Comparison of ENCODE assay signal across 8 cellular contexts in the genomic region with DNA sequence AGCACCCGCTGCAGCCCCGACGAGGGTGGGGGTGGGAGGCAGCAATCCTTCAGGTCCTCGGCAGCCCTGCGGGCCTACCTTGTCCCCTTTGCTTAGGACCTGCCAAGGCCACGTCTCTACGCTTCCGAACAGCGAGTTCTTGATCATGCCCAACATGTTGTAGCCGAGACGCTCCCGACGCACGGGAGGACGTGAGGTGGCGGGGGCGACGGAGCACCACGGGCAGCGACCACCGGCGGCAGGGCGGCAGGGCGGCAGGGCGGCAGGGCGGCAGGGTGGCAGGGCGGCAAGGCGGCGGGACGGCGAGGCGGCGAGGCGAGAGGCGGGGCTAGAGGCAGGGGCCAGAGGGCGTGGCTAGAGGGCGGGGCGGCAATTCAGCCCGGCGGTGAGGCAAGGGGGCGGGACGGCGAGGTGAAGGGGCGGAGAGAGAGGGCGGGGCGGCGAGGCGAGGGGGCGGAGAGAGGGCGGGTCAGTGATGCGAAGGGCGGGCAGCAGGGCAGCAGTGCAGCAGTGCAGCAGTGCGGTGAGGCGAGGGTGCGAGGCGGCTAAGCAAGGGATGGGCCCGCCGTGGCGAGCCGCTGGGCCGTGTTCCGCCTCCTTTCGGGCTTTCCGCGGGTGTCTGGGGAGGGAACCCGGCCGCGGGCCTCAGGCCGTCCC. TPM values are rescaled to one million over a fixed set of nuclear protein-coding genes. Genes with fewer than 3 reads are reported as not detected.
DNase-seq lines count a peak whose midpoint lies in the region; ATAC-seq and TF ChIP-seq lines count a peak whose summit lies in the region.

A gene with protein sequence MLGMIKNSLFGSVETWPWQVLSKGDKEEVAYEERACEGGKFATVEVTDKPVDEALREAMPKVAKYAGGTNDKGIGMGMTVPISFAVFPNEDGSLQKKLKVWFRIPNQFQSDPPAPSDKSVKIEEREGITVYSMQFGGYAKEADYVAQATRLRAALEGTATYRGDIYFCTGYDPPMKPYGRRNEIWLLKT (minus strand): TSS at position 307 of the 657 bp plus-strand sequence. CDS start 151 bp downstream, at position 156.

- dilution Hi-C loops in IMR-90 (cut with HindIII; ENCODE audit: low sequenced_read_pairs, unreplicated experiment): no loop called here

- H3K9ac ChIP-seq in IMR-90 (ENCODE audit: low read depth, low read length) (peak within 1 kb of the TSS; percentile 92), PC-3 (ENCODE audit: low read length) (peak within 1 kb of the TSS; percentile 74)

- H3F3A ChIP-seq in PC-3 (ENCODE audit: low read length, unreplicated experiment): no peaks in the 10 kb centered on the region

- H2BK5ac ChIP-seq in IMR-90 (ENCODE audit: low read depth, low read length, poor library complexity, severe bottlenecking): peak within 1 kb of the TSS; percentile 86

- POLR2A ChIA-PET in Caco-2 (lab: Charles Lee): no interaction called here
- POLR2A ChIA-PET in IMR-90 (lab: Charles Lee; ENCODE audit: unreplicated experiment): interaction anchor here (0.6 kb wide), 1 partner anchor 24 kb away, joined by 5 read pairs; no protein-coding TSS in a partner anchor
- POLR2A ChIA-PET in PC-3 (lab: Charles Lee; ENCODE audit: unreplicated experiment): no interaction called here

- CTCF ChIA-PET in Caco-2 (lab: Charles Lee) (interaction anchor here (1.8 kb wide), 1 partner anchor 14 kb away, joined by 7 read pairs; no protein-coding TSS in a partner anchor), IMR-90 (lab: Yijun Ruan, JAX) (no interaction called here), PC-3 (lab: Charles Lee) (no interaction called here)

- H4K8ac ChIP-seq in IMR-90 (ENCODE audit: low read depth in 2 of 2, low read length in 2 of 2): peak within 1 kb of the TSS; percentile 88 to 89

- TF ChIP-seq RAD21 in IMR-90 (IDR thresholded peaks at IDR 0.05; ENCODE audit: low read length): no peak

- H2AFZ ChIP-seq in IMR-90 (replicated peaks; ENCODE audit: low read length, poor library complexity) (peak within 1 kb of the TSS; percentile 96), PC-3 (ENCODE audit: low read length) (peak within 1 kb of the TSS; percentile 70)

- peak within 1 kb of the TSS; percentile 85 for H3K4me3 ChIP-seq in Caco-2 (ENCODE audit: low read depth, low read length)
- H3K4me3 ChIP-seq in IMR-90 (ENCODE audit: insufficient read depth, low read depth, low read length): peak within 1 kb of the TSS; percentile 97
- H3K4me3 ChIP-seq in PC-3 (ENCODE audit: low read length): peak within 1 kb of the TSS; percentile 100
- H3K4me3 ChIP-seq in epithelial cell of esophagus (ENCODE audit: low read length): peak within 1 kb of the TSS; percentile 85
- H3K4me3 ChIP-seq in mucosa of descending colon: peak within 1 kb of the TSS; percentile 35

- TF ChIP-seq CTCF in Caco-2 (IDR thresholded peaks at IDR 0.05; ENCODE audit: insufficient read depth in 1 of 2, low read depth in 1 of 2, low read length in 1 of 2, severe bottlenecking in 1 of 2, unreplicated experiment in 1 of 2) (no peak), IMR-90 (conservative IDR thresholded peaks at IDR 0.05; ENCODE audit: low read depth, low read length) (no peak), PC-3 (conservative IDR thresholded peaks at IDR 0.05; ENCODE audit: low read depth, low read length) (no peak), epithelial cell of esophagus (IDR thresholded peaks at IDR 0.05; ENCODE audit: insufficient read depth, low read depth, low read length, missing control alignments) (no peak), mucosa of descending colon (IDR thresholded peaks at IDR 0.05) (no peak)

- peak within 1 kb of the TSS; percentile 87 for H2BK120ac ChIP-seq in IMR-90 (ENCODE audit: low read depth, low read length)

- intact Hi-C loops in Caco-2 (cut with micrococcal nuclease; ENCODE audit: unreplicated experiment): loop anchor here (1.0 to 2.0 kb wide), 2 partner anchors 9 to 45 kb away; partner anchors contain the start of gene FAM234B
- intact Hi-C loops in IMR-90 (cut with micrococcal nuclease): loop anchor here (2.0 to 10.0 kb wide), 3 partner anchors 99 to 1165 kb away; no protein-coding TSS in a partner anchor
- intact Hi-C loops in PC-3 (cut with micrococcal nuclease): loop anchor here (2.0 to 5.0 kb wide), 4 partner anchors 99 to 222 kb away; no protein-coding TSS in a partner anchor
- intact Hi-C loops in mucosa of descending colon (cut with DNase I, micrococcal nuclease): no loop called here

- ATAC-seq in GM21576 (IDR thresholded peaks at IDR 0.05; ENCODE audit: unreplicated experiment) (peak; percentile 84), IMR-90 (ENCODE audit: low read depth) (peak; percentile 90), PC-3 (peak; percentile 69), mucosa of descending colon (peak; percentile 96)

- no peaks in the 10 kb centered on the region for H3K36me3 Mint-ChIP-seq in Caco-2 (ENCODE audit: insufficient read depth, unreplicated experiment)

- H2AK9ac ChIP-seq in IMR-90 (replicated peaks; ENCODE audit: low read depth, low read length, poor library complexity): peak within 1 kb of the TSS; percentile 95

- H3K79me2 ChIP-seq in PC-3 (ENCODE audit: low read length): peaks cover 62% of the 10 kb centered on the region

- H2BK15ac ChIP-seq in IMR-90 (ENCODE audit: low read depth, low read length): peak within 1 kb of the TSS; percentile 84; the same call in 2 of the 3 replicates

- peak within 1 kb of the TSS; percentile 43 for H4K5ac ChIP-seq in IMR-90 (ENCODE audit: low read depth, low read length)

- in situ Hi-C loops in IMR-90 (cut with MboI; ENCODE audit: low sequenced_read_pairs): loop anchor here (10.0 kb wide), 1 partner anchor 225 kb away; no protein-coding TSS in a partner anchor

- H3K9me3 Mint-ChIP-seq in Caco-2 (ENCODE audit: unreplicated experiment): no peaks in the 10 kb centered on the region

- H2BK20ac ChIP-seq in IMR-90 (ENCODE audit: low read depth, low read length): no peak within 1 kb of the TSS; the same call in 1 of the 2 replicates

- peak within 1 kb of the TSS; percentile 93 for H3K23ac ChIP-seq in IMR-90 (ENCODE audit: low read depth, low read length)

- H3K27ac Mint-ChIP-seq in Caco-2 (ENCODE audit: unreplicated experiment): peak within 1 kb of the TSS; percentile 94

- H4K20me1 ChIP-seq in IMR-90 (ENCODE audit: insufficient read depth, low read length): peaks cover 16% of the 10 kb centered on the region
- no peaks in the 10 kb centered on the region for H4K20me1 ChIP-seq in PC-3 (ENCODE audit: low read length)

- H3K56ac ChIP-seq in IMR-90 (ENCODE audit: extremely low read depth, insufficient read depth, low read length): peak within 1 kb of the TSS; percentile 89

- peak within 1 kb of the TSS; percentile 98 for H3K4ac ChIP-seq in IMR-90 (ENCODE audit: low read depth, low read length)

- H4K91ac ChIP-seq in IMR-90 (ENCODE audit: insufficient read depth, low read depth, low read length): peak within 1 kb of the TSS; percentile 96

- peaks cover 37 to 68% of the 10 kb centered on the region in 2 experiments for H3K79me1 ChIP-seq in IMR-90 (ENCODE audit: low read depth in 1 of 2, low read length in 2 of 2)

- H3K27ac ChIP-seq in IMR-90 (ENCODE audit: insufficient read depth, low read length): peak within 1 kb of the TSS; percentile 87
- peak within 1 kb of the TSS; percentile 14 for H3K27ac ChIP-seq in PC-3 (ENCODE audit: low read length)

- H3K9me3 ChIP-seq in Caco-2: no peaks in the 10 kb centered on the region
- H3K9me3 ChIP-seq in IMR-90 (ENCODE audit: control insufficient read depth, insufficient read depth, low read length): no peaks in the 10 kb centered on the region
- no peaks in the 10 kb centered on the region for H3K9me3 ChIP-seq in PC-3 (ENCODE audit: low read length)
- H3K9me3 ChIP-seq in mucosa of descending colon: no peaks in the 10 kb centered on the region

- no peaks in the 10 kb centered on the region for H3K9me2 ChIP-seq in PC-3 (replicated peaks; ENCODE audit: low read length)

- TF ChIP-seq POLR2A in IMR-90 (IDR thresholded peaks at IDR 0.05; ENCODE audit: low read depth, low read length): peak; percentile 75

- no peaks in the 10 kb centered on the region for H3K36me3 ChIP-seq in Caco-2 (ENCODE audit: control insufficient read depth, insufficient read depth, low read length)
- no peaks in the 10 kb centered on the region for H3K36me3 ChIP-seq in IMR-90 (ENCODE audit: control insufficient read depth, insufficient read depth, low read length)
- no peaks in the 10 kb centered on the region for H3K36me3 ChIP-seq in PC-3 (ENCODE audit: low read depth, low read length)
- no peaks in the 10 kb centered on the region for H3K36me3 ChIP-seq in mucosa of descending colon (ENCODE audit: low read depth)

- peaks cover 25% of the 10 kb centered on the region for H3K4me1 Mint-ChIP-seq in Caco-2 (ENCODE audit: low read depth, unreplicated experiment)

- peak within 1 kb of the TSS; percentile 99 for H2AK5ac ChIP-seq in IMR-90 (ENCODE audit: low read depth, low read length)

- peak within 1 kb of the TSS; percentile 94 for H3K4me2 ChIP-seq in IMR-90 (ENCODE audit: low read depth, low read length)
- peak within 1 kb of the TSS; percentile 98 for H3K4me2 ChIP-seq in PC-3 (ENCODE audit: low read length)

- peak within 1 kb of the TSS; percentile 74 for H3K18ac ChIP-seq in IMR-90 (ENCODE audit: low read depth, low read length)

- H3K4me1 ChIP-seq in Caco-2 (peaks cover 25% of the 10 kb centered on the region), IMR-90 (ENCODE audit: control insufficient read depth, insufficient read depth, low read length) (peaks cover 20% of the 10 kb centered on the region), PC-3 (ENCODE audit: insufficient read depth, low read length) (peaks cover 19% of the 10 kb centered on the region), mucosa of descending colon (ENCODE audit: low read depth) (peaks cover 16% of the 10 kb centered on the region)

- no peaks in the 10 kb centered on the region for H3K27me3 Mint-ChIP-seq in Caco-2 (ENCODE audit: insufficient read depth, unreplicated experiment)

- DNase-seq in Caco-2 (peak; percentile 97 to 99), IMR-90 (peak; percentile 84), PC-3 (peak; percentile 76), epithelial cell of esophagus (ENCODE audit: low read depth) (peak; percentile 94), mucosa of descending colon (peak; percentile 97 to 99 (median 98))
- DNase-seq in activated T-cell treated with anti-CD3 and anti-CD28 coated beads, Interleukin-2, amount 50 U/mL, for 1 hour: peak; percentile 98
- DNase-seq in stimulated activated CD8-positive, alpha-beta memory T cell treated with anti-CD3 and anti-CD28 coated beads, Interleukin-4, amount 100 ng/mL, for 1 hour (ENCODE audit: low read depth in 2 of 2, low spot score in 1 of 2): peak; percentile 94 to 97

- H3K9me1 ChIP-seq in IMR-90 (ENCODE audit: insufficient read depth, low read length): peaks cover 19% of the 10 kb centered on the region

- H3K4me3 Mint-ChIP-seq in Caco-2 (ENCODE audit: unreplicated experiment): peak within 1 kb of the TSS; percentile 88

- 0% methylated on average over 13 of the region's 69 CpGs; no CpG with 5 or more reads in 1 of the 2 experiments for WGBS in IMR-90 (ENCODE audit: extremely low coverage in 2 of 2, insufficient read length in 1 of 2), 2 experiments

- peak within 1 kb of the TSS; percentile 98 for H3K14ac ChIP-seq in IMR-90 (replicated peaks; ENCODE audit: low read depth, low read length)

- BruUV-seq in Caco-2 (replicated peaks; lab: Mats Ljungman, UMichigan): no TSS peak
- BruUV-seq in IMR-90 (replicated peaks; lab: Mats Ljungman, UMichigan): no TSS peak
- no TSS peak for BruUV-seq in PC-3 (replicated peaks; lab: Mats Ljungman, UMichigan)

- no peaks in the 10 kb centered on the region for H3K27me3 ChIP-seq in Caco-2 (replicated peaks; ENCODE audit: control insufficient read depth, insufficient read depth, low read length)
- H3K27me3 ChIP-seq in IMR-90 (ENCODE audit: control insufficient read depth, insufficient read depth, low read length): no peaks in the 10 kb centered on the region
- no peaks in the 10 kb centered on the region for H3K27me3 ChIP-seq in PC-3 (ENCODE audit: low read length)

RNA-seq across cellular contexts. Expression of the gene that starts here (rescaled TPM):
- total RNA-seq in Caco-2 (2022) (55.2 and 55.8 TPM in 2 replicates), IMR-90 (2012; rRNA removed) (14.7 and 18.8 TPM in 2 replicates), PC-3 (2014; rRNA removed) (6.2 and 8.2 TPM in 2 replicates), mucosa of descending colon (10 to 100 TPM; 46.0 to 68.1 (median 62.1) TPM)
- 44.2 and 49.2 TPM in 2 replicates for polyA plus RNA-seq in IMR-90 (2012; rRNA removed)
- polyA plus RNA-seq in IMR-90 (2012; cell fraction: cytosol; rRNA removed): 51.3 and 60.0 TPM in 2 replicates
- 16.0 and 25.4 TPM in 2 replicates for polyA plus RNA-seq in IMR-90 (2012; cell fraction: nucleus; rRNA removed; ENCODE audit: low replicate concordance)

Comparison
In these comparisons a context has a peak if more than half of its experiments do, and no peak if none do; other contexts are left out.
1. Peak in every context shown above with its lines: DNase-seq, ATAC-seq, H3K4me3 ChIP-seq and H3K27ac ChIP-seq.
2. H3K4me3 ChIP-seq: peak in every context shown above with its lines; median percentile 100 in PC-3; 97 in IMR-90; 85 in Caco-2; 85 in epithelial cell of esophagus; 35 in mucosa of descending colon.
3. intact Hi-C loops: an anchor here in Caco-2 (1.0 to 2.0 kb wide), IMR-90 (2.0 to 10.0 kb wide) and PC-3 (2.0 to 5.0 kb wide); none called in mucosa of descending colon.